In genomic region chr2:53787911-53788289, GRCh38 we compare ENCODE assay signal across 8 cellular contexts. TPM values are rescaled to one million over a fixed set of nuclear protein-coding genes. Genes with fewer than 3 reads are reported as not detected.
DNase-seq lines count a peak whose midpoint lies in the region; ATAC-seq and TF ChIP-seq lines count a peak whose summit lies in the region.

No MANE protein-coding gene starts in this region.

- H3K9me3 ChIP-seq in MG63 (no peaks in the 10 kb centered on the region), neural cell (ENCODE audit: low read length) (no peaks in the 10 kb centered on the region), mucosa of descending colon (no peaks in the 10 kb centered on the region)

- TF ChIP-seq CTCF in dorsolateral prefrontal cortex (IDR thresholded peaks at IDR 0.05 in 54 of 56, conservative IDR thresholded peaks at IDR 0.05 in 2 of 56; ENCODE audit: low read depth in 1 of 56, partially characterized antibody in 56 of 56) (no peak), neural cell (IDR thresholded peaks at IDR 0.05; ENCODE audit: poor library complexity, severe bottlenecking) (no peak), GM10248 (IDR thresholded peaks at IDR 0.05; ENCODE audit: control extremely low read depth, extremely low read depth, low read depth, missing control alignments) (no peak), mucosa of descending colon (IDR thresholded peaks at IDR 0.05) (no peak)

- H3K4me1 ChIP-seq in mucosa of descending colon (ENCODE audit: low read depth): peaks cover 28% of the 10 kb centered on the region

- peaks cover 55% of the 10 kb centered on the region for H3K79me2 ChIP-seq in neural cell (replicated peaks; ENCODE audit: insufficient read depth, low read length)

- H4K20me1 ChIP-seq in neural cell (ENCODE audit: insufficient read depth): no peaks in the 10 kb centered on the region

- no peaks in the 10 kb centered on the region for H3F3A ChIP-seq in neural cell (ENCODE audit: insufficient read depth, low read length, poor library complexity, severe bottlenecking)

- CTCF ChIA-PET in GM10248 (lab: Yijun Ruan, JAX): interaction anchor here (0.6 to 3.3 kb wide), 5 partner anchors 12 to 73 kb away, joined by 3 to 18 read pairs (median 4); partner anchors contain the start of gene CHAC2

- POLR2A ChIA-PET in GM10248 (lab: Yijun Ruan, JAX): interaction anchor here (0.5 to 2.9 kb wide), 2 partner anchors 20 to 181 kb away, joined by 6 to 9 read pairs; partner anchors contain the start of gene CHAC2

- no peak for TF ChIP-seq EP300 in neural cell (conservative IDR thresholded peaks at IDR 0.05; ENCODE audit: poor library complexity, severe bottlenecking)

- H3K4me2 ChIP-seq in neural cell (ENCODE audit: low read length): peak overlapping the region; percentile 69

- no peaks in the 10 kb centered on the region for H3K27me3 ChIP-seq in MG63
- H3K27me3 ChIP-seq in dorsolateral prefrontal cortex: no peaks in the 10 kb centered on the region
- no peaks in the 10 kb centered on the region for H3K27me3 ChIP-seq in neural cell (ENCODE audit: insufficient read depth, low read depth, low read length)

- TF ChIP-seq RAD21 in neural cell (conservative IDR thresholded peaks at IDR 0.05): no peak

- H3K27ac ChIP-seq in dorsolateral prefrontal cortex (peak overlapping the region in 32 of 59 donors; percentile 72 to 97 (median 92)), neural cell (ENCODE audit: low read length) (peak overlapping the region; percentile 89)

- no peaks in the 10 kb centered on the region for H3K9me2 ChIP-seq in neural cell (ENCODE audit: insufficient read depth, low read length)

- H3K9ac ChIP-seq in neural cell (ENCODE audit: low read length): peak overlapping the region; percentile 91

- H3K36me3 ChIP-seq in MG63: no peaks in the 10 kb centered on the region
- no peaks in the 10 kb centered on the region for H3K36me3 ChIP-seq in neural cell (ENCODE audit: insufficient read depth, low read length)
- no peaks in the 10 kb centered on the region for H3K36me3 ChIP-seq in mucosa of descending colon (ENCODE audit: low read depth)

- peak overlapping the region; percentile 89 for H3K4me3 ChIP-seq in MG63
- peak overlapping the region; percentile 68 to 98 (median 90) for H3K4me3 ChIP-seq in dorsolateral prefrontal cortex
- H3K4me3 ChIP-seq in neural cell (ENCODE audit: low read length): peak overlapping the region; percentile 76
- no peak overlapping the region for H3K4me3 ChIP-seq in mucosa of descending colon

- DNase-seq in CD1c-positive myeloid dendritic cell (ENCODE audit: extremely low spot score) (peak; percentile 6), MG63 (no peak), dorsolateral prefrontal cortex (no peak), GM10248 (ENCODE audit: extremely low spot score) (no peak), mucosa of descending colon (no peak), T-helper 9 cell (no peak)
- DNase-seq in central memory CD4-positive, alpha-beta T cell: no peak

- H2AFZ ChIP-seq in neural cell (ENCODE audit: low read depth, low read length): peak overlapping the region; percentile 63

- intact Hi-C loops in dorsolateral prefrontal cortex (cut with DNase I): loop anchor here in 1 of 2 donors (2.0 kb wide), 1 partner anchor 21 kb away; the partner anchor contains the start of gene CHAC2
- intact Hi-C loops in mucosa of descending colon (cut with DNase I, micrococcal nuclease): no loop called here

- ATAC-seq in mucosa of descending colon: no peak

TF ChIP-seq in neural cell, 6 proteins besides CTCF, POLR2A, EP300 and RAD21:
- TF ChIP-seq TAF1 (IDR thresholded peaks at IDR 0.05; ENCODE audit: low read depth): no peak
- no peak for TF ChIP-seq REST (IDR thresholded peaks at IDR 0.05; ENCODE audit: borderline replicate concordance)
- no peak for TF ChIP-seq EZH2 (IDR thresholded peaks at IDR 0.05; ENCODE audit: borderline replicate concordance, insufficient read depth, low read length, poor library complexity, severe bottlenecking)
- no peak for TF ChIP-seq SMC3 (conservative IDR thresholded peaks at IDR 0.05; ENCODE audit: poor library complexity)
- no peak for TF ChIP-seq MXI1 (conservative IDR thresholded peaks at IDR 0.05; ENCODE audit: poor library complexity, severe bottlenecking)
- no peak for TF ChIP-seq POLR2AphosphoS5 (IDR thresholded peaks at IDR 0.05)

RNA-seq across cellular contexts. Expression of gene ERLEC1, which starts 1.1 kb away (rescaled TPM):
- 12.1 and 13.6 TPM in 2 replicates for total RNA-seq in MG63 (2014; rRNA removed; shearing (Covaris generic); ENCODE audit: low replicate concordance)
- total RNA-seq in dorsolateral prefrontal cortex (10 to 100 TPM; 22.6 to 82.8 (median 55.2) TPM), mucosa of descending colon (10 to 100 TPM; 31.9 to 40.1 (median 34.5) TPM)
- 88.6 and 89.6 TPM in 2 replicates for polyA plus RNA-seq in neural cell
- polyA minus RNA-seq in neural cell: 91.9 and 101 TPM in 2 replicates

RNA-seq across cellular contexts. Expression of gene ASB3, which starts 1.1 kb away (rescaled TPM):
- total RNA-seq in MG63 (2014; rRNA removed; shearing (Covaris generic); ENCODE audit: low replicate concordance): 13.3 and 13.8 TPM in 2 replicates
- total RNA-seq in dorsolateral prefrontal cortex (10 to 100 TPM; 32.1 to 88.1 (median 57.9) TPM), mucosa of descending colon (10 to 100 TPM; 11.6 to 16.8 (median 14.9) TPM)
- 54.3 and 60.4 TPM in 2 replicates for polyA plus RNA-seq in neural cell
- 112 and 114 TPM in 2 replicates for polyA minus RNA-seq in neural cell

RNA-seq across cellular contexts. Expression of gene CHAC2, which starts 20.3 kb away (rescaled TPM):
- total RNA-seq in MG63 (2014; rRNA removed; shearing (Covaris generic); ENCODE audit: low replicate concordance): 2.4 and 9.7 TPM in 2 replicates
- 1 to 10 TPM in 106 of 120 experiments, under 1 TPM in 14; 0.34 to 4.3 (median 1.8) TPM for total RNA-seq in dorsolateral prefrontal cortex
- polyA plus RNA-seq in neural cell: 6.3 and 7.7 TPM in 2 replicates
- 5.1 and 7.4 TPM in 2 replicates for polyA minus RNA-seq in neural cell
- total RNA-seq in mucosa of descending colon: 1 to 10 TPM; 3.1 to 4.7 (median 3.3) TPM
